ENCODE assay signal across 9 cellular contexts in genomic region chr3:42683875-42684593, GRCh38. TPM values are rescaled to one million over a fixed set of nuclear protein-coding genes. Genes with fewer than 3 reads are reported as not detected.
A peak's percentile ranks its signal among the peaks of the same experiment; 100 is the strongest.
DNase-seq lines count a peak whose midpoint lies in the region; ATAC-seq and TF ChIP-seq lines count a peak whose summit lies in the region.
"Had no signal": no experiment of that assay in that cellular context is flagged by ENCODE, and none has a peak within 500 bp of the region (broad histone marks: within the 10 kb centered on the region; RNA-seq: fewer than 3 reads in every experiment).

No MANE protein-coding gene starts in this region.

- H3K4me1 ChIP-seq in thyroid gland = peaks cover 0 to 5% of the 10 kb centered on the region in 2 donors

- POLR2A ChIA-PET in activated CD8-positive, alpha-beta T cell treated with anti-CD3 and anti-CD28 coated beads for 36 hours (lab: Charles Lee) = interaction anchor here (0.9 kb wide), 1 partner anchor 83 kb away, joined by 3 read pairs; the partner anchor contains the start of gene NKTR
- POLR2A ChIA-PET in activated CD8-positive, alpha-beta T cell treated with anti-CD3 and anti-CD28 coated beads, Interleukin-2, amount 10 ng/mL, durations not matched to agents 7 days and 5 days (lab: Charles Lee) = no interaction called here

- peaks cover 1% of the 10 kb centered on the region for H3K9me3 Mint-ChIP-seq in activated CD8-positive, alpha-beta T cell treated with anti-CD3 and anti-CD28 coated beads for 36 hours
- no peaks in the 10 kb centered on the region for H3K9me3 Mint-ChIP-seq in activated CD8-positive, alpha-beta T cell treated with anti-CD3 and anti-CD28 coated beads, Interleukin-2, amount 10 ng/mL, durations not matched to agents 7 days and 5 days (ENCODE audit: insufficient read depth)

- ATAC-seq in activated CD8-positive, alpha-beta T cell treated with anti-CD3 and anti-CD28 coated beads for 36 hours = peak; percentile 92
- no peak for ATAC-seq in activated CD8-positive, alpha-beta T cell treated with anti-CD3 and anti-CD28 coated beads, Interleukin-2, amount 10 ng/mL, durations not matched to agents 7 days and 5 days
- no peak for ATAC-seq in HG03565 (IDR thresholded peaks at IDR 0.05; ENCODE audit: unreplicated experiment)

- H3K36me3 ChIP-seq in WERI-Rb-1 (no peaks in the 10 kb centered on the region), thyroid gland (no peaks in the 10 kb centered on the region)

- H3K27ac Mint-ChIP-seq in activated CD8-positive, alpha-beta T cell treated with anti-CD3 and anti-CD28 coated beads for 36 hours = no peak overlapping the region
- no peak overlapping the region for H3K27ac Mint-ChIP-seq in activated CD8-positive, alpha-beta T cell treated with anti-CD3 and anti-CD28 coated beads, Interleukin-2, amount 10 ng/mL, durations not matched to agents 7 days and 5 days

- no peak for TF ChIP-seq CTCF in activated CD8-positive, alpha-beta T cell treated with anti-CD3 and anti-CD28 coated beads for 36 hours (IDR thresholded peaks at IDR 0.05)
- TF ChIP-seq CTCF in WERI-Rb-1 (IDR thresholded peaks at IDR 0.05; ENCODE audit: low read depth, low read length) (no peak), fibroblast of villous mesenchyme (IDR thresholded peaks at IDR 0.05; ENCODE audit: insufficient read depth, low read depth, low read length) (no peak), thyroid gland (IDR thresholded peaks at IDR 0.05) (no peak)

- peak; percentile 73 for DNase-seq in activated CD8-positive, alpha-beta T cell treated with anti-CD3 and anti-CD28 coated beads for 36 hours
- DNase-seq in activated CD8-positive, alpha-beta T cell treated with anti-CD3 and anti-CD28 coated beads, Interleukin-2, amount 10 ng/mL, durations not matched to agents 7 days and 5 days = no peak
- peak; percentile 5 for DNase-seq in WERI-Rb-1
- DNase-seq in fibroblast of villous mesenchyme (ENCODE audit: low read depth) = peak; percentile 89
- peak; percentile 87 for DNase-seq in putamen (ENCODE audit: low spot score)
- DNase-seq in thyroid gland = no peak
- no peak for DNase-seq in NCI-H345 treated with DMSO at 0.1 percent for 48 hours (lab: John Stamatoyannopoulos, UW; ENCODE audit: unreplicated experiment)
- DNase-seq: DND-41 had no signal

- no peaks in the 10 kb centered on the region for H3K36me3 Mint-ChIP-seq in activated CD8-positive, alpha-beta T cell treated with anti-CD3 and anti-CD28 coated beads for 36 hours (ENCODE audit: low read depth)
- H3K36me3 Mint-ChIP-seq in activated CD8-positive, alpha-beta T cell treated with anti-CD3 and anti-CD28 coated beads, Interleukin-2, amount 10 ng/mL, durations not matched to agents 7 days and 5 days (ENCODE audit: low read depth) = no peaks in the 10 kb centered on the region

- H3K27ac ChIP-seq in WERI-Rb-1 = no peak overlapping the region
- H3K27ac ChIP-seq in thyroid gland = no peak overlapping the region

- H3K27me3 ChIP-seq in WERI-Rb-1 (ENCODE audit: insufficient read depth, low read depth, severe bottlenecking) = no peaks in the 10 kb centered on the region
- H3K27me3 ChIP-seq in thyroid gland = no peaks in the 10 kb centered on the region

- 65 to 76% methylated on average over 10 of the region's 10 CpGs for WGBS in thyroid gland, 2 donors

- H3K4me1 Mint-ChIP-seq in activated CD8-positive, alpha-beta T cell treated with anti-CD3 and anti-CD28 coated beads for 36 hours (ENCODE audit: low read depth) = no peaks in the 10 kb centered on the region
- peaks cover 5% of the 10 kb centered on the region for H3K4me1 Mint-ChIP-seq in activated CD8-positive, alpha-beta T cell treated with anti-CD3 and anti-CD28 coated beads, Interleukin-2, amount 10 ng/mL, durations not matched to agents 7 days and 5 days (ENCODE audit: low read depth)

- peaks cover 9% of the 10 kb centered on the region for H3K27me3 Mint-ChIP-seq in activated CD8-positive, alpha-beta T cell treated with anti-CD3 and anti-CD28 coated beads for 36 hours
- H3K27me3 Mint-ChIP-seq in activated CD8-positive, alpha-beta T cell treated with anti-CD3 and anti-CD28 coated beads, Interleukin-2, amount 10 ng/mL, durations not matched to agents 7 days and 5 days (ENCODE audit: low read depth) = peaks cover 17% of the 10 kb centered on the region

- H3K4me3 ChIP-seq in WERI-Rb-1 (ENCODE audit: low read depth, low read length) (no peak overlapping the region), fibroblast of villous mesenchyme (ENCODE audit: low read depth, low read length) (no peak overlapping the region), thyroid gland (replicated peaks in 1 of 3) (no peak overlapping the region)

- H3K9me3 ChIP-seq in WERI-Rb-1 (ENCODE audit: severe bottlenecking) (no peaks in the 10 kb centered on the region), thyroid gland (no peaks in the 10 kb centered on the region)

- CTCF ChIA-PET in activated CD8-positive, alpha-beta T cell treated with anti-CD3 and anti-CD28 coated beads for 36 hours (lab: Charles Lee) = no interaction called here
- CTCF ChIA-PET in activated CD8-positive, alpha-beta T cell treated with anti-CD3 and anti-CD28 coated beads, Interleukin-2, amount 10 ng/mL, durations not matched to agents 7 days and 5 days (lab: Charles Lee) = no interaction called here

- intact Hi-C loops in activated CD8-positive, alpha-beta T cell treated with anti-CD3 and anti-CD28 coated beads for 36 hours (cut with micrococcal nuclease) = no loop called here
- intact Hi-C loops in thyroid gland (cut with DNase I) = no loop called here

- H3K4me3 Mint-ChIP-seq in activated CD8-positive, alpha-beta T cell treated with anti-CD3 and anti-CD28 coated beads for 36 hours = no peak overlapping the region
- H3K4me3 Mint-ChIP-seq in activated CD8-positive, alpha-beta T cell treated with anti-CD3 and anti-CD28 coated beads, Interleukin-2, amount 10 ng/mL, durations not matched to agents 7 days and 5 days = no peak overlapping the region

- TF ChIP-seq POLR2A in thyroid gland (IDR thresholded peaks at IDR 0.05) = no peak

RNA-seq across cellular contexts. Expression of gene KLHL40, which starts 1.3 kb away (rescaled TPM):
- not detected for total RNA-seq in activated CD8-positive, alpha-beta T cell treated with anti-CD3 and anti-CD28 coated beads for 36 hours
- not detected for total RNA-seq in activated CD8-positive, alpha-beta T cell treated with anti-CD3 and anti-CD28 coated beads, Interleukin-2, amount 10 ng/mL, durations not matched to agents 7 days and 5 days
- not detected in 2 replicates for total RNA-seq in fibroblast of villous mesenchyme
- total RNA-seq in thyroid gland = not detected

RNA-seq across cellular contexts. Expression of gene HHATL, which starts 18.6 kb away (rescaled TPM):
- not detected for total RNA-seq in activated CD8-positive, alpha-beta T cell treated with anti-CD3 and anti-CD28 coated beads for 36 hours
- total RNA-seq in activated CD8-positive, alpha-beta T cell treated with anti-CD3 and anti-CD28 coated beads, Interleukin-2, amount 10 ng/mL, durations not matched to agents 7 days and 5 days = not detected
- total RNA-seq in fibroblast of villous mesenchyme (not detected in 2 replicates), thyroid gland (10 to 100 TPM; 15.7 to 64.1 (median 32.4) TPM)

RNA-seq across cellular contexts. Expression of gene ZBTB47, which starts 30.5 kb away (rescaled TPM):
- under 1 TPM; 0.43 to 0.45 TPM for total RNA-seq in activated CD8-positive, alpha-beta T cell treated with anti-CD3 and anti-CD28 coated beads for 36 hours
- total RNA-seq in activated CD8-positive, alpha-beta T cell treated with anti-CD3 and anti-CD28 coated beads, Interleukin-2, amount 10 ng/mL, durations not matched to agents 7 days and 5 days = under 1 TPM; 0.18 to 0.34 TPM
- total RNA-seq in fibroblast of villous mesenchyme (25.4 and 25.9 TPM in 2 replicates), thyroid gland (10 to 100 TPM; 33.3 to 44.4 (median 42.0) TPM)

Comparison
In these comparisons a context has a peak if more than half of its experiments do, and no peak if none do; other contexts are left out.
1. DNase-seq: peak in activated CD8-positive, alpha-beta T cell treated with anti-CD3 and anti-CD28 coated beads for 36 hours (single experiment), WERI-Rb-1 (single experiment), fibroblast of villous mesenchyme (single experiment) and putamen (single experiment); none in activated CD8-positive, alpha-beta T cell treated with anti-CD3 and anti-CD28 coated beads, Interleukin-2, amount 10 ng/mL, durations not matched to agents 7 days and 5 days (single experiment), thyroid gland (0 of 2) and NCI-H345 treated with DMSO at 0.1 percent for 48 hours (single experiment).
2. RNA of gene HHATL, which starts 18.6 kb away (total RNA-seq): 15.7 to 64.1 TPM in thyroid gland; not detected in activated CD8-positive, alpha-beta T cell treated with anti-CD3 and anti-CD28 coated beads for 36 hours, not detected in activated CD8-positive, alpha-beta T cell treated with anti-CD3 and anti-CD28 coated beads, Interleukin-2, amount 10 ng/mL, durations not matched to agents 7 days and 5 days and not detected in fibroblast of villous mesenchyme; every median in the first group is over 10 times any median in the second.
3. RNA of gene ZBTB47, which starts 30.5 kb away (total RNA-seq): 33.3 to 44.4 TPM in thyroid gland and 25.4 to 25.9 TPM in fibroblast of villous mesenchyme; 0.43 to 0.45 TPM in activated CD8-positive, alpha-beta T cell treated with anti-CD3 and anti-CD28 coated beads for 36 hours and 0.18 to 0.34 TPM in activated CD8-positive, alpha-beta T cell treated with anti-CD3 and anti-CD28 coated beads, Interleukin-2, amount 10 ng/mL, durations not matched to agents 7 days and 5 days; every median in the first group is over 10 times any median in the second.